17 cellular contexts compared by ENCODE assay signal in genomic region chr14:102691763-102692162, GRCh38.
"Had no signal": no experiment of that assay in that cellular context is flagged by ENCODE, and none has a peak within 500 bp of the region (broad histone marks: within the 10 kb centered on the region; RNA-seq: fewer than 3 reads in every experiment).

No MANE protein-coding gene starts in this region.

- H3K36me3 Mint-ChIP-seq: activated naive CD8-positive, alpha-beta T cell; brain had no signal

- H3K27me3 ChIP-seq: upper lobe of right lung had no signal

- H3K27me3 Mint-ChIP-seq: activated naive CD8-positive, alpha-beta T cell; brain; effector memory CD8-positive, alpha-beta T cell; stimulated activated naive CD8-positive, alpha-beta T cell treated with anti-CD3 and anti-CD28 coated beads, Interleukin-15, Interleukin-2, amounts not matched to agents 100 ng/mL and 50 ng/mL, for 24 hours; T-helper 17 cell had no signal

- H3K9me3 Mint-ChIP-seq: brain; effector memory CD8-positive, alpha-beta T cell; stimulated activated naive CD8-positive, alpha-beta T cell treated with anti-CD3 and anti-CD28 coated beads, Interleukin-15, Interleukin-2, amounts not matched to agents 100 ng/mL and 50 ng/mL, for 24 hours had no signal

- H3K9me3 ChIP-seq: upper lobe of right lung had no signal

- H3K9ac ChIP-seq: parathyroid adenoma had no signal

- H3K27ac Mint-ChIP-seq: activated naive CD8-positive, alpha-beta T cell; brain; stimulated activated naive CD8-positive, alpha-beta T cell treated with anti-CD3 and anti-CD28 coated beads, Interleukin-15, Interleukin-2, amounts not matched to agents 100 ng/mL and 50 ng/mL, for 24 hours had no signal

- H3K4me3 ChIP-seq: upper lobe of right lung had no signal

- H2AFZ ChIP-seq: parathyroid adenoma had no signal

- DNase-seq: activated CD4-positive, alpha-beta T cell treated with anti-CD3 and anti-CD28 coated beads, Interleukin-2, amount 50 U/mL, for 1 hour; activated effector memory CD4-positive, alpha-beta T cell treated with Interleukin-2 at 50 U/mL for 16 hours; amygdala; effector memory CD8-positive, alpha-beta T cell; erythroblast; glutamatergic neuron; islet precursor cell; left ventricle myocardium superior; retina; stimulated activated CD4-positive, alpha-beta T cell treated with anti-CD3 and anti-CD28 coated beads, Interleukin-4, amount 100 ng/mL, for 1 hour; stimulated activated CD8-positive, alpha-beta memory T cell treated with anti-CD3 and anti-CD28 coated beads, Interleukin-4, amount 100 ng/mL, for 48 hours; T-helper 17 cell; upper lobe of right lung had no signal

- ATAC-seq: effector memory CD8-positive, alpha-beta T cell; left ventricle myocardium superior; T-helper 17 cell; upper lobe of right lung had no signal

- H3K4me3 Mint-ChIP-seq: activated naive CD8-positive, alpha-beta T cell; brain; effector memory CD8-positive, alpha-beta T cell; stimulated activated naive CD8-positive, alpha-beta T cell treated with anti-CD3 and anti-CD28 coated beads, Interleukin-15, Interleukin-2, amounts not matched to agents 100 ng/mL and 50 ng/mL, for 24 hours; T-helper 17 cell had no signal

- H3K36me3 ChIP-seq: upper lobe of right lung had no signal

- H3K27ac ChIP-seq: parathyroid adenoma, upper lobe of right lung had no signal
